Comparison of ENCODE assay signal across 9 cellular contexts in genomic region chr11:8263109-8263768, GRCh38. TPM values are rescaled to one million over a fixed set of nuclear protein-coding genes. Genes with fewer than 3 reads are reported as not detected.
DNase-seq lines count a peak whose midpoint lies in the region; ATAC-seq and TF ChIP-seq lines count a peak whose summit lies in the region.
"Had no signal": no experiment of that assay in that cellular context is flagged by ENCODE, and none has a peak within 500 bp of the region (broad histone marks: within the 10 kb centered on the region; RNA-seq: fewer than 3 reads in every experiment).

No MANE protein-coding gene starts in this region.

- no peak for TF ChIP-seq CTCF in tibial artery (IDR thresholded peaks at IDR 0.05)

- H3K4me1 ChIP-seq in tibial artery: peaks cover 0 to 45% (median 33%) of the 10 kb centered on the region in 4 donors

- ATAC-seq in left lobe of liver (peak; percentile 4), GM18498 (IDR thresholded peaks at IDR 0.05; ENCODE audit: unreplicated experiment) (no peak)

- no peak for TF ChIP-seq RAD21 in Ishikawa (IDR thresholded peaks at IDR 0.05; ENCODE audit: low read depth)

- TF ChIP-seq EP300 in Ishikawa (IDR thresholded peaks at IDR 0.05; ENCODE audit: borderline replicate concordance): no peak

- peak overlapping the region; percentile 46 to 61 for H3K4me3 ChIP-seq in tibial artery

- intact Hi-C loops in tibial artery (cut with DNase I; ENCODE audit: low total_unique reads): loop anchor here (2.0 kb wide), 1 partner anchor 36 kb away; no protein-coding TSS in a partner anchor

- peak; percentile 23 for DNase-seq in ELR (ENCODE audit: low read depth)
- DNase-seq in astrocyte of the hippocampus (ENCODE audit: low read depth, low spot score): peak; percentile 47
- DNase-seq in left lobe of liver (ENCODE audit: low spot score): no peak
- peak; percentile 12 to 58 for DNase-seq in tibial artery
- no peak for DNase-seq in dedifferentiated amniotic fluid mesenchymal stem cell (ENCODE audit: extremely low spot score)
- DNase-seq in A172 (ENCODE audit: low spot score): no peak

- no peak overlapping the region for H3K27ac ChIP-seq in tibial artery

- H3K9me3 ChIP-seq in tibial artery: no peaks in the 10 kb centered on the region

- H3K36me3 ChIP-seq in tibial artery: no peaks in the 10 kb centered on the region

- H3K27me3 ChIP-seq in tibial artery: peaks cover 0 to 57% of the 10 kb centered on the region in 2 donors

TF ChIP-seq in Ishikawa, 13 proteins besides CTCF, POLR2A, EP300 and RAD21:
- TF ChIP-seq REST (IDR thresholded peaks at IDR 0.05; ENCODE audit: low read depth) (no peak), USF1 (IDR thresholded peaks at IDR 0.05) (no peak), TCF12 (IDR thresholded peaks at IDR 0.05; ENCODE audit: low read depth) (no peak), TAF1 (IDR thresholded peaks at IDR 0.05; ENCODE audit: low read depth) (no peak), CEBPB (IDR thresholded peaks at IDR 0.05) (no peak), ZBTB7A (IDR thresholded peaks at IDR 0.05; ENCODE audit: low read depth) (peak; percentile 51; the same call in 1 of the 2 replicates), YY1 (IDR thresholded peaks at IDR 0.05; ENCODE audit: low read depth) (no peak)

RNA-seq across cellular contexts. Expression of gene LMO1, which starts 0.4 kb away (rescaled TPM):
- total RNA-seq in left lobe of liver: not detected
- 0.22 and 1.7 TPM in 2 replicates for total RNA-seq in A172 (2014; rRNA removed; shearing (Covaris generic))
- total RNA-seq: liver had no signal

Comparison
In these comparisons a context has a peak if more than half of its experiments do, and no peak if none do; other contexts are left out.
1. DNase-seq: peak in ELR (single experiment), astrocyte of the hippocampus (single experiment) and tibial artery (2 of 2); none in left lobe of liver (single experiment), dedifferentiated amniotic fluid mesenchymal stem cell (single experiment) and A172 (single experiment).